ENCODE assay signal across 25 cellular contexts in genomic region chr3:38125305-38126120, GRCh38. TPM values are rescaled to one million over a fixed set of nuclear protein-coding genes. Genes with fewer than 3 reads are reported as not detected.
DNase-seq lines count a peak whose midpoint lies in the region; ATAC-seq and TF ChIP-seq lines count a peak whose summit lies in the region.
"Had no signal": no experiment of that assay in that cellular context is flagged by ENCODE, and none has a peak within 500 bp of the region (broad histone marks: within the 10 kb centered on the region; RNA-seq: fewer than 3 reads in every experiment).

No MANE protein-coding gene starts in this region.

- H3K4me3 ChIP-seq in left ventricle myocardium inferior (no peak overlapping the region), lung (no peak overlapping the region), stomach (no peak overlapping the region)
- H3K4me3 ChIP-seq: BLaER1 treated with 17β-estradiol and CSF1 and Interleukin-3, amounts not matched to agents 10 nM and 100 nM; body of pancreas; esophagus squamous epithelium; gastrocnemius medialis; SJCRH30; tibial artery had no signal

- no peak for TF ChIP-seq CTCF in left ventricle myocardium inferior (IDR thresholded peaks at IDR 0.05; ENCODE audit: borderline replicate concordance)
- no peak for TF ChIP-seq CTCF in lung (IDR thresholded peaks at IDR 0.05; ENCODE audit: control extremely low read depth, extremely low read depth)
- TF ChIP-seq CTCF in stomach (IDR thresholded peaks at IDR 0.05), result no peak

- H3K4me3 Mint-ChIP-seq in activated T-helper 17 cell treated with anti-CD3 and anti-CD28 coated beads, Interleukin-2, amount 50 U/mL, for 72 hours, result no peak overlapping the region
- H3K4me3 Mint-ChIP-seq: memory B cell; stimulated activated naive CD8-positive, alpha-beta T cell treated with anti-CD3 and anti-CD28 coated beads, Interleukin-15, Interleukin-2, amounts not matched to agents 100 ng/mL and 50 ng/mL, for 24 hours had no signal

- no peaks in the 10 kb centered on the region for H3K4me1 Mint-ChIP-seq in activated T-helper 17 cell treated with anti-CD3 and anti-CD28 coated beads, Interleukin-2, amount 50 U/mL, for 72 hours

- peak overlapping the region; percentile 59 for H3K27ac Mint-ChIP-seq in activated T-helper 17 cell treated with anti-CD3 and anti-CD28 coated beads, Interleukin-2, amount 50 U/mL, for 72 hours
- H3K27ac Mint-ChIP-seq: memory B cell; stimulated activated naive CD8-positive, alpha-beta T cell treated with anti-CD3 and anti-CD28 coated beads, Interleukin-15, Interleukin-2, amounts not matched to agents 100 ng/mL and 50 ng/mL, for 24 hours had no signal

- 91 to 95% methylated on average over 11 of the region's 11 CpGs for WGBS in lung, 2 donors
- 91 to 96% (median 92%) methylated on average over 9 to 11 of the region's 11 CpGs for WGBS in stomach, 5 donors

- H3K27me3 ChIP-seq in left ventricle myocardium inferior (ENCODE audit: low read depth) (no peaks in the 10 kb centered on the region), lung (ENCODE audit: control insufficient read depth, insufficient read depth) (no peaks in the 10 kb centered on the region), stomach (no peaks in the 10 kb centered on the region)
- H3K27me3 ChIP-seq: BLaER1 treated with 17β-estradiol and CSF1 and Interleukin-3, amounts not matched to agents 10 nM and 100 nM; body of pancreas; esophagus squamous epithelium; gastrocnemius medialis; SJCRH30; tibial artery had no signal

- peaks cover 35% of the 10 kb centered on the region for H3K4me1 ChIP-seq in left ventricle myocardium inferior
- peaks cover 0 to 9% of the 10 kb centered on the region in 2 donors for H3K4me1 ChIP-seq in lung (ENCODE audit: control insufficient read depth in 2 of 2, insufficient read depth in 2 of 2, low read length in 2 of 2)
- peaks cover 0 to 24% (median 6%) of the 10 kb centered on the region in 4 donors for H3K4me1 ChIP-seq in stomach
- H3K4me1 ChIP-seq: gastrocnemius medialis, SJCRH30, tibial artery had no signal

- no peak for ATAC-seq in activated T-helper 17 cell treated with anti-CD3 and anti-CD28 coated beads, Interleukin-2, amount 50 U/mL, for 72 hours (replicated peaks)
- ATAC-seq in lung (ENCODE audit: insufficient read depth, low FRiP score), result no peak
- ATAC-seq: body of pancreas, gastrocnemius medialis, Panc1 had no signal

- H3K9me3 Mint-ChIP-seq in activated T-helper 17 cell treated with anti-CD3 and anti-CD28 coated beads, Interleukin-2, amount 50 U/mL, for 72 hours, result no peaks in the 10 kb centered on the region
- H3K9me3 Mint-ChIP-seq: memory B cell; stimulated activated naive CD8-positive, alpha-beta T cell treated with anti-CD3 and anti-CD28 coated beads, Interleukin-15, Interleukin-2, amounts not matched to agents 100 ng/mL and 50 ng/mL, for 24 hours had no signal

- H3K27ac ChIP-seq in left ventricle myocardium inferior (replicated peaks), result no peak overlapping the region
- no peak overlapping the region for H3K27ac ChIP-seq in lung (ENCODE audit: low read depth in 1 of 2, low read length in 1 of 2)
- H3K27ac ChIP-seq in stomach, result no peak overlapping the region
- H3K27ac ChIP-seq: BLaER1 treated with 17β-estradiol and CSF1 and Interleukin-3, amounts not matched to agents 10 nM and 100 nM; body of pancreas; esophagus squamous epithelium; gastrocnemius medialis; SJCRH30; tibial artery had no signal

- H3K36me3 Mint-ChIP-seq in activated T-helper 17 cell treated with anti-CD3 and anti-CD28 coated beads, Interleukin-2, amount 50 U/mL, for 72 hours (ENCODE audit: low read depth), result peaks cover 94% of the 10 kb centered on the region

- H3K36me3 ChIP-seq in left ventricle myocardium inferior (peaks cover 99% of the 10 kb centered on the region), lung (ENCODE audit: control insufficient read depth in 2 of 2, insufficient read depth in 2 of 2, low read length in 2 of 2) (peaks cover 23 to 66% of the 10 kb centered on the region in 2 donors), stomach (peaks cover 96 to 100% (median 100%) of the 10 kb centered on the region in 4 donors)

- peak; percentile 57 for DNase-seq in cardiac septum (ENCODE audit: low spot score)
- DNase-seq in left ventricle myocardium inferior, result no peak
- peak; percentile 22 for DNase-seq in lung (ENCODE audit: low spot score)
- peak; percentile 18 for DNase-seq in stomach
- no peak for DNase-seq in stimulated activated CD4-positive, alpha-beta T cell treated with anti-CD3 and anti-CD28 coated beads, Interleukin-4, amount 100 ng/mL, for 1 hour
- DNase-seq in occipital lobe (lab: John Stamatoyannopoulos, UW), result no peak
- no peak for DNase-seq in HK-2 (ENCODE audit: unreplicated experiment)
- DNase-seq: activated CD4-positive, CD25-positive, alpha-beta regulatory T cell treated with anti-CD3 and anti-CD28 coated beads, Interleukin-2, amount 50 U/mL, for 72 hours; activated gamma-delta T cell; effector memory CD4-positive, alpha-beta T cell; EL; esophagus squamous epithelium; gastrocnemius medialis; HCEC 1CT; NCI-H510A; nucleus accumbens; SJCRH30; stimulated activated CD4-positive, alpha-beta T cell treated with anti-CD3 and anti-CD28 coated beads, Interleukin-12 subunit alpha, Interleukin-12 subunit beta, amount 100 ng/mL, for 4 hours had no signal

- no peaks in the 10 kb centered on the region for H3K27me3 Mint-ChIP-seq in activated T-helper 17 cell treated with anti-CD3 and anti-CD28 coated beads, Interleukin-2, amount 50 U/mL, for 72 hours
- H3K27me3 Mint-ChIP-seq: memory B cell; stimulated activated naive CD8-positive, alpha-beta T cell treated with anti-CD3 and anti-CD28 coated beads, Interleukin-15, Interleukin-2, amounts not matched to agents 100 ng/mL and 50 ng/mL, for 24 hours had no signal

- TF ChIP-seq POLR2A in stomach (IDR thresholded peaks at IDR 0.05), result no peak

- H3K9me3 ChIP-seq in left ventricle myocardium inferior (replicated peaks), result no peaks in the 10 kb centered on the region
- H3K9me3 ChIP-seq in lung (ENCODE audit: control insufficient read depth in 2 of 2, insufficient read depth in 1 of 2, low read length in 1 of 2), result no peaks in the 10 kb centered on the region
- no peaks in the 10 kb centered on the region for H3K9me3 ChIP-seq in stomach
- H3K9me3 ChIP-seq: BLaER1 treated with 17β-estradiol and CSF1 and Interleukin-3, amounts not matched to agents 10 nM and 100 nM; body of pancreas; esophagus squamous epithelium; gastrocnemius medialis; SJCRH30; tibial artery had no signal

- TF ChIP-seq EP300 in stomach (IDR thresholded peaks at IDR 0.05), result no peak

- intact Hi-C loops in cardiac septum (cut with DNase I) (no loop called here), left ventricle myocardium inferior (cut with micrococcal nuclease) (no loop called here), stomach (cut with DNase I; ENCODE audit: low total_unique reads) (loop anchor here (10.0 kb wide), 1 partner anchor 349 kb away; no protein-coding TSS in a partner anchor)

RNA-seq across cellular contexts. Expression of gene ACAA1, which starts 11.4 kb away (rescaled TPM):
- total RNA-seq in cardiac septum (86.8 TPM), left ventricle myocardium inferior (120 TPM), lung (100 to 1,000 TPM in 1 of 2 donors, 10 to 100 TPM in 1; 50.1 to 112 TPM), stomach (100 to 1,000 TPM in 2 of 5 donors, 10 to 100 TPM in 3; 44.2 to 249 (median 80.4) TPM), occipital lobe (26.2 TPM)
- 10 to 100 TPM; 67.5 to 82.8 TPM for total RNA-seq in activated T-helper 17 cell treated with anti-CD3 and anti-CD28 coated beads, Interleukin-2, amount 50 U/mL, for 72 hours
- polyA plus RNA-seq in lung (10 to 100 TPM; 83.9 to 94.2 TPM), stomach (10 to 100 TPM; 60.9 to 79.1 (median 72.2) TPM)

RNA-seq across cellular contexts. Expression of gene MYD88, which starts 12.9 kb away (rescaled TPM):
- 8.5 TPM for total RNA-seq in cardiac septum
- 6.9 TPM for total RNA-seq in left ventricle myocardium inferior
- 10 to 100 TPM; 34.5 to 57.0 TPM for total RNA-seq in activated T-helper 17 cell treated with anti-CD3 and anti-CD28 coated beads, Interleukin-2, amount 50 U/mL, for 72 hours
- 10 to 100 TPM; 35.4 to 85.3 TPM for total RNA-seq in lung
- 100 to 1,000 TPM in 1 of 2 donors, 10 to 100 TPM in 1; 32.5 to 145 TPM for polyA plus RNA-seq in lung
- 10 to 100 TPM in 4 of 5 donors, 1 to 10 TPM in 1; 9.0 to 67.8 (median 37.5) TPM for total RNA-seq in stomach
- 10 to 100 TPM; 23.0 to 42.5 (median 26.3) TPM for polyA plus RNA-seq in stomach
- 2.7 TPM for total RNA-seq in occipital lobe

RNA-seq across cellular contexts. Expression of gene OXSR1, which starts 39.8 kb away (rescaled TPM):
- total RNA-seq in cardiac septum (30.6 TPM), left ventricle myocardium inferior (22.9 TPM), lung (10 to 100 TPM; 28.8 to 38.9 TPM), stomach (10 to 100 TPM in 4 of 5 donors, 1 to 10 TPM in 1; 7.0 to 49.9 (median 27.5) TPM), occipital lobe (54.9 TPM)
- 10 to 100 TPM; 77.8 to 78.4 TPM for total RNA-seq in activated T-helper 17 cell treated with anti-CD3 and anti-CD28 coated beads, Interleukin-2, amount 50 U/mL, for 72 hours
- polyA plus RNA-seq in lung (10 to 100 TPM; 11.9 to 21.0 TPM), stomach (10 to 100 TPM in 2 of 3 donors, 1 to 10 TPM in 1; 9.9 to 14.5 (median 11.2) TPM)

Comparison
In these comparisons a context has a peak if more than half of its experiments do, and no peak if none do; other contexts are left out.
1. DNase-seq: peak in cardiac septum (single experiment), lung (single experiment) and stomach (single experiment); none in left ventricle myocardium inferior (single experiment), stimulated activated CD4-positive, alpha-beta T cell treated with anti-CD3 and anti-CD28 coated beads, Interleukin-4, amount 100 ng/mL, for 1 hour (single experiment), occipital lobe (single experiment) and HK-2 (single experiment).